Comparison of ENCODE assay signal across 36 cellular contexts in genomic region chr14:48113713-48114112, GRCh38.
DNase-seq lines count a peak whose midpoint lies in the region; ATAC-seq, FAIRE-seq and TF ChIP-seq lines count a peak whose summit lies in the region.
"Had no signal": no experiment of that assay in that cellular context is flagged by ENCODE, and none has a peak within 500 bp of the region (broad histone marks: within the 10 kb centered on the region; RNA-seq: fewer than 3 reads in every experiment).

No MANE protein-coding gene starts in this region.

- H3K4ac ChIP-seq in IMR-90 (ENCODE audit: low read depth, low read length): no peak overlapping the region

- H2BK15ac ChIP-seq in IMR-90 (ENCODE audit: low read depth, low read length): no peak overlapping the region

- DNase-seq in HepG2 (ENCODE audit: low spot score) (no peak), right lobe of liver (no peak), A549 (ENCODE audit: low read depth in 1 of 2, low spot score in 1 of 2) (no peak), IMR-90 (no peak), progenitor cell of endocrine pancreas (ENCODE audit: low spot score, unreplicated experiment) (no peak)
- no peak for DNase-seq in activated CD4-positive, CD25-positive, alpha-beta regulatory T cell treated with anti-CD3 and anti-CD28 coated beads, Interleukin-2, amount 50 U/mL, for 72 hours
- DNase-seq: 8988T; ACHN; AML-193; BE2C; C1 segment of cervical spinal cord; Caco-2; Calu3; CD4-positive, alpha-beta memory T cell; CD4-positive, alpha-beta T cell; CD4-positive, CD25-positive, alpha-beta regulatory T cell; CD8-positive, alpha-beta memory T cell; CD8-positive, alpha-beta T cell; COR-L47; DMS 273 treated with DMSO at 0.1 percent for 48 hours; DMS153; DMS53; DMS79; DMS79 treated with DMSO at 0.1 percent for 48 hours; DND-41; EL had no signal

- no peak overlapping the region for H2BK120ac ChIP-seq in IMR-90 (ENCODE audit: low read depth, low read length)

- no peak overlapping the region for H2BK20ac ChIP-seq in IMR-90 (ENCODE audit: low read depth, low read length)

- 8% methylated on average over 6 of the region's 6 CpGs for WGBS in HepG2 (ENCODE audit: low lambda C conversion rate)
- 60% methylated on average over 6 of the region's 6 CpGs for WGBS in right lobe of liver (ENCODE audit: insufficient coverage, low coverage, low lambda C conversion rate, missing lambda C conversion rate)
- 6% methylated on average over 6 of the region's 6 CpGs for WGBS in A549 (ENCODE audit: missing lambda C conversion rate)
- no CpG with 5 or more reads among the region's 6 CpGs for WGBS in IMR-90 (ENCODE audit: extremely low coverage in 2 of 2, insufficient read length in 1 of 2), 2 experiments

- no peaks in the 10 kb centered on the region for H3K79me1 ChIP-seq in IMR-90 (ENCODE audit: low read depth in 1 of 2, low read length in 2 of 2)

- no peak overlapping the region for H3K4me2 ChIP-seq in HepG2 (ENCODE audit: low read depth, low read length)
- H3K4me2 ChIP-seq in A549: no peak overlapping the region
- H3K4me2 ChIP-seq in IMR-90 (ENCODE audit: low read depth, low read length): no peak overlapping the region
- H3K4me2 ChIP-seq: BLaER1; BLaER1 treated with 17β-estradiol and CSF1 and Interleukin-3, amounts not matched to agents 10 nM and 100 nM had no signal

- TF ChIP-seq CTCF in HepG2 (CRISPR knock-in tag; IDR thresholded peaks at IDR 0.05) (no peak), right lobe of liver (IDR thresholded peaks at IDR 0.05) (no peak), A549 (IDR thresholded peaks at IDR 0.05) (no peak), HEK293 (tag by site-specific recombination; IDR thresholded peaks at IDR 0.05) (no peak), IMR-90 (conservative IDR thresholded peaks at IDR 0.05; ENCODE audit: low read depth, low read length) (no peak), progenitor cell of endocrine pancreas (IDR thresholded peaks at IDR 0.05; ENCODE audit: unreplicated experiment) (no peak)

- no peak overlapping the region for H3K14ac ChIP-seq in IMR-90 (replicated peaks; ENCODE audit: low read depth, low read length)

- peaks cover 3% of the 10 kb centered on the region for H3K4me1 Mint-ChIP-seq in progenitor cell of endocrine pancreas (ENCODE audit: low read depth)
- H3K4me1 Mint-ChIP-seq: B cell; CD14-positive monocyte; CD4-positive, CD25-positive, alpha-beta regulatory T cell; CD8-positive, alpha-beta memory T cell had no signal

- H3K9me3 Mint-ChIP-seq in progenitor cell of endocrine pancreas (ENCODE audit: low read depth): no peaks in the 10 kb centered on the region

- FAIRE-seq in HepG2 (lab: Jason Lieb, UNC) (no peak), A549 (lab: Jason Lieb, UNC) (no peak)
- FAIRE-seq: A204.1, D721Med had no signal

- no peaks in the 10 kb centered on the region for H3K27me3 Mint-ChIP-seq in progenitor cell of endocrine pancreas
- H3K27me3 Mint-ChIP-seq: B cell; CD4-positive, alpha-beta memory T cell; CD4-positive, alpha-beta T cell; CD4-positive, CD25-positive, alpha-beta regulatory T cell; CD8-positive, alpha-beta memory T cell had no signal

- H3K56ac ChIP-seq in IMR-90 (ENCODE audit: extremely low read depth, insufficient read depth, low read length): no peak overlapping the region

- H3K9ac ChIP-seq in HepG2 (ENCODE audit: insufficient read depth, low read depth, low read length): no peak overlapping the region
- no peak overlapping the region for H3K9ac ChIP-seq in IMR-90 (ENCODE audit: low read depth, low read length)
- H3K9ac ChIP-seq: BLaER1; BLaER1 treated with 17β-estradiol and CSF1 and Interleukin-3, amounts not matched to agents 10 nM and 100 nM had no signal

- H3K36me3 ChIP-seq in HepG2 (replicated peaks in 1 of 2; ENCODE audit: control insufficient read depth in 1 of 2, insufficient read depth in 2 of 2, low read length in 2 of 2) (no peaks in the 10 kb centered on the region), right lobe of liver (no peaks in the 10 kb centered on the region), HEK293 (ENCODE audit: control insufficient read depth in 2 of 2, insufficient read depth in 1 of 2, low read length in 2 of 2) (no peaks in the 10 kb centered on the region), IMR-90 (ENCODE audit: control insufficient read depth, insufficient read depth, low read length) (no peaks in the 10 kb centered on the region)
- H3K36me3 ChIP-seq: BE2C; BLaER1; BLaER1 treated with 17β-estradiol and CSF1 and Interleukin-3, amounts not matched to agents 10 nM and 100 nM had no signal

- no peak overlapping the region for H4K8ac ChIP-seq in IMR-90 (ENCODE audit: low read depth in 2 of 2, low read length in 2 of 2)

- in situ Hi-C loops in HepG2 (cut with HindIII; ENCODE audit: extremely low pct_ligation_motif_present, low pct_unique_long_range_greater_than_20kb): no loop called here
- in situ Hi-C loops in IMR-90 (cut with MboI; ENCODE audit: low sequenced_read_pairs): no loop called here

- CTCF ChIA-PET in HepG2 (lab: Yijun Ruan, JAX; ENCODE audit: low intra/inter-chr PET ratio, low total read pairs): no interaction called here
- CTCF ChIA-PET in A549 (lab: Yijun Ruan, JAX): interaction anchor here (1.3 kb wide), 1 partner anchor 14 kb away, joined by 3 read pairs; no protein-coding TSS in a partner anchor
- CTCF ChIA-PET in HEK293 (lab: Yijun Ruan, JAX): interaction anchor here (0.7 kb wide), 2 partner anchors 19 to 25 kb away, joined by 3 read pairs; no protein-coding TSS in a partner anchor
- CTCF ChIA-PET in IMR-90 (lab: Yijun Ruan, JAX): no interaction called here

- TF ChIP-seq RAD21 in HepG2 (CRISPR knock-in tag; IDR thresholded peaks at IDR 0.05): no peak
- no peak for TF ChIP-seq RAD21 in A549 (conservative IDR thresholded peaks at IDR 0.05 in 1 of 2, IDR thresholded peaks at IDR 0.05 in 1 of 2)
- TF ChIP-seq RAD21 in IMR-90 (IDR thresholded peaks at IDR 0.05; ENCODE audit: low read length): no peak

- no peak overlapping the region for H3K27ac ChIP-seq in HepG2 (ENCODE audit: extremely low read length, insufficient read depth, low read length)
- H3K27ac ChIP-seq in right lobe of liver: no peak overlapping the region
- H3K27ac ChIP-seq in A549: no peak overlapping the region
- no peak overlapping the region for H3K27ac ChIP-seq in HEK293 (ENCODE audit: extremely low read depth, low read depth, low read length)
- H3K27ac ChIP-seq in IMR-90 (ENCODE audit: insufficient read depth, low read length): no peak overlapping the region
- H3K27ac ChIP-seq: 22Rv1; BLaER1; BLaER1 treated with 17β-estradiol and CSF1 and Interleukin-3, amounts not matched to agents 10 nM and 100 nM; C4-2B had no signal

- no peak for TF ChIP-seq POLR2A in HepG2 (IDR thresholded peaks at IDR 0.05; ENCODE audit: insufficient read depth in 1 of 2, low read depth in 2 of 2, low read length in 2 of 2)
- TF ChIP-seq POLR2A in right lobe of liver (IDR thresholded peaks at IDR 0.05): no peak
- TF ChIP-seq POLR2A in A549 (IDR thresholded peaks at IDR 0.05; ENCODE audit: low read length): no peak
- no peak for TF ChIP-seq POLR2A in IMR-90 (IDR thresholded peaks at IDR 0.05; ENCODE audit: low read depth, low read length)

- POLR2A ChIA-PET in HepG2 (lab: Yijun Ruan, JAX) (no interaction called here), A549 (lab: Yijun Ruan, JAX) (no interaction called here), HEK293 (lab: Yijun Ruan, JAX) (no interaction called here), IMR-90 (lab: Charles Lee; ENCODE audit: unreplicated experiment) (no interaction called here)

- H3K9me3 ChIP-seq in HepG2 (ENCODE audit: low read length) (peaks cover 14% of the 10 kb centered on the region; the same call in 1 of the 2 replicates), right lobe of liver (no peaks in the 10 kb centered on the region), A549 (no peaks in the 10 kb centered on the region), HEK293 (ENCODE audit: control insufficient read depth, insufficient read depth, low read depth, low read length) (no peaks in the 10 kb centered on the region), IMR-90 (ENCODE audit: control insufficient read depth, insufficient read depth, low read length) (peaks cover 2% of the 10 kb centered on the region; the same call in 1 of the 2 replicates)
- H3K9me3 ChIP-seq: BE2C; BLaER1; BLaER1 treated with 17β-estradiol and CSF1 and Interleukin-3, amounts not matched to agents 10 nM and 100 nM; Caco-2 had no signal

- H3K18ac ChIP-seq in IMR-90 (ENCODE audit: low read depth, low read length): no peak overlapping the region

- dilution Hi-C loops in IMR-90 (cut with HindIII; ENCODE audit: low sequenced_read_pairs, unreplicated experiment): no loop called here

- H2AFZ ChIP-seq in HepG2 (ENCODE audit: low read length): no peak overlapping the region
- no peak overlapping the region for H2AFZ ChIP-seq in IMR-90 (replicated peaks; ENCODE audit: low read length, poor library complexity)

- no peaks in the 10 kb centered on the region for H3K4me1 ChIP-seq in HepG2 (ENCODE audit: insufficient read depth, low read length)
- no peaks in the 10 kb centered on the region for H3K4me1 ChIP-seq in right lobe of liver
- no peaks in the 10 kb centered on the region for H3K4me1 ChIP-seq in A549
- no peaks in the 10 kb centered on the region for H3K4me1 ChIP-seq in HEK293 (ENCODE audit: control insufficient read depth, insufficient read depth, low read length)
- H3K4me1 ChIP-seq in IMR-90 (ENCODE audit: control insufficient read depth, insufficient read depth, low read length): no peaks in the 10 kb centered on the region
- H3K4me1 ChIP-seq: BE2C; BLaER1; BLaER1 treated with 17β-estradiol and CSF1 and Interleukin-3, amounts not matched to agents 10 nM and 100 nM; Caco-2 had no signal

- H2AK5ac ChIP-seq in IMR-90 (ENCODE audit: low read depth, low read length): no peak overlapping the region

- H4K91ac ChIP-seq in IMR-90 (ENCODE audit: insufficient read depth, low read depth, low read length): no peak overlapping the region

- H3K27ac Mint-ChIP-seq in progenitor cell of endocrine pancreas: no peak overlapping the region
- H3K27ac Mint-ChIP-seq: B cell; CD14-positive monocyte; CD4-positive, alpha-beta memory T cell; CD4-positive, alpha-beta T cell; CD4-positive, CD25-positive, alpha-beta regulatory T cell; CD8-positive, alpha-beta memory T cell; CD8-positive, alpha-beta T cell had no signal

- H3K23ac ChIP-seq in IMR-90 (ENCODE audit: low read depth, low read length): no peak overlapping the region

- no peak overlapping the region for H3K4me3 ChIP-seq in HepG2 (replicated peaks in 1 of 3; ENCODE audit: insufficient read depth in 1 of 3, low read depth in 2 of 3, low read length in 3 of 3)
- H3K4me3 ChIP-seq in right lobe of liver: no peak overlapping the region
- H3K4me3 ChIP-seq in A549: no peak overlapping the region
- H3K4me3 ChIP-seq in HEK293 (ENCODE audit: low read depth, low read length): no peak overlapping the region
- no peak overlapping the region for H3K4me3 ChIP-seq in IMR-90 (ENCODE audit: insufficient read depth, low read depth, low read length)
- H3K4me3 ChIP-seq: BLaER1; BLaER1 treated with 17β-estradiol and CSF1 and Interleukin-3, amounts not matched to agents 10 nM and 100 nM had no signal

- no peak overlapping the region for H2AK9ac ChIP-seq in IMR-90 (replicated peaks; ENCODE audit: low read depth, low read length, poor library complexity)

- H3K36me3 Mint-ChIP-seq in progenitor cell of endocrine pancreas (ENCODE audit: insufficient read depth): no peaks in the 10 kb centered on the region
- H3K36me3 Mint-ChIP-seq: CD14-positive monocyte; CD4-positive, alpha-beta memory T cell; CD4-positive, CD25-positive, alpha-beta regulatory T cell; CD8-positive, alpha-beta memory T cell; CD8-positive, alpha-beta T cell had no signal

- TF ChIP-seq EP300 in HepG2 (IDR thresholded peaks at IDR 0.05; ENCODE audit: low read depth in 2 of 2, low read length in 2 of 2) (no peak), HepG2 (CRISPR knock-in tag; IDR thresholded peaks at IDR 0.05; ENCODE audit: borderline replicate concordance) (no peak), A549 (IDR thresholded peaks at IDR 0.05) (no peak)

- intact Hi-C loops in HepG2 (cut with micrococcal nuclease; ENCODE audit: unreplicated experiment): no loop called here
- intact Hi-C loops in right lobe of liver (cut with DNase I): no loop called here
- intact Hi-C loops in IMR-90 (cut with micrococcal nuclease): no loop called here

- H2BK5ac ChIP-seq in IMR-90 (ENCODE audit: low read depth, low read length, poor library complexity, severe bottlenecking): no peak overlapping the region

- H3K79me2 ChIP-seq in HepG2 (ENCODE audit: insufficient read depth, low read length): no peaks in the 10 kb centered on the region

- ATAC-seq in HepG2: no peak
- no peak for ATAC-seq in right lobe of liver
- no peak for ATAC-seq in A549
- no peak for ATAC-seq in IMR-90 (ENCODE audit: low read depth)
- no peak for ATAC-seq in HG02981 (IDR thresholded peaks at IDR 0.05; ENCODE audit: unreplicated experiment)
- ATAC-seq: CD8-positive, alpha-beta T cell had no signal

- H4K20me1 ChIP-seq in HepG2 (ENCODE audit: insufficient read depth, low read length): no peaks in the 10 kb centered on the region
- no peaks in the 10 kb centered on the region for H4K20me1 ChIP-seq in IMR-90 (ENCODE audit: insufficient read depth, low read length)
- H4K20me1 ChIP-seq: BLaER1; BLaER1 treated with 17β-estradiol and CSF1 and Interleukin-3, amounts not matched to agents 10 nM and 100 nM had no signal

- no peak overlapping the region for H4K5ac ChIP-seq in IMR-90 (ENCODE audit: low read depth, low read length)

- no peaks in the 10 kb centered on the region for H3K27me3 ChIP-seq in HepG2 (ENCODE audit: control insufficient read depth in 1 of 2, insufficient read depth in 2 of 2, low read length in 2 of 2)
- H3K27me3 ChIP-seq in right lobe of liver: no peaks in the 10 kb centered on the region
- H3K27me3 ChIP-seq in IMR-90 (ENCODE audit: control insufficient read depth, insufficient read depth, low read length): no peaks in the 10 kb centered on the region
- H3K27me3 ChIP-seq: BE2C; BLaER1; BLaER1 treated with 17β-estradiol and CSF1 and Interleukin-3, amounts not matched to agents 10 nM and 100 nM had no signal

- no peaks in the 10 kb centered on the region for H3K9me1 ChIP-seq in IMR-90 (ENCODE audit: insufficient read depth, low read length)

- H3K4me3 Mint-ChIP-seq in progenitor cell of endocrine pancreas (ENCODE audit: low read depth): no peak overlapping the region
- H3K4me3 Mint-ChIP-seq: B cell; CD14-positive monocyte; CD4-positive, alpha-beta memory T cell; CD4-positive, alpha-beta T cell; CD4-positive, CD25-positive, alpha-beta regulatory T cell; CD8-positive, alpha-beta memory T cell; CD8-positive, alpha-beta T cell had no signal

- BruUV-seq in HepG2 (replicated peaks; lab: Mats Ljungman, UMichigan) (no TSS peak), IMR-90 (replicated peaks; lab: Mats Ljungman, UMichigan) (no TSS peak)

Comparison
In these comparisons a context has a peak if more than half of its experiments do, and no peak if none do; other contexts are left out.
1. CTCF ChIA-PET loops: an anchor here in A549 (1.3 kb wide) and HEK293 (0.7 kb wide); none called in HepG2 and IMR-90.
2. Of the 63 proteins assayed by ChIP-seq in both HepG2 and HEK293: peak only in HepG2: none; only in HEK293: ZBTB21 and ZBTB8A; in both: none; in neither: 61.